ENCODE assay signal across 1 cellular context in the genomic region with DNA sequence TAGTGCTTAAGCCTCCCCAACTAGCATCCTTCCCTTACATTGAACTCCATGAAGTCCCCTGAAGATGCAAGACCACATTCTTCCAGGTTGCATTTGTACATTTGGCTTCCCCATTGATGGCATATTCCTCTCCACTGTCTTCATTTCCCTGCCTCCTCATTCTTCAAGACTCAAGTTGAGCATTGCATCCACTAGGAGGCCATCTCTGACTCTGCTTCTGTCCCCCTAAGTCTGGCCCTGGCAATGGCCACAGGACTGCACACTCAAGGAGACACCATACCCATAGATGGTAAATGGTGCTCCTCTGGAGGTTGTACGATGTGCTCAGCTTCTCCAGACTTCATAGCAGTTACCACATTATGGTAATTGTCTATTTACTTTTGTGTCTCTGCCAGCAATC.
TF ChIP-seq lines count a peak whose summit lies in the region.

No MANE protein-coding gene starts in this region.

TF ChIP-seq in HepG2, 621 proteins besides CTCF, POLR2A, EP300 and RAD21 (continued from another document):
- TF ChIP-seq, protein P1, sequence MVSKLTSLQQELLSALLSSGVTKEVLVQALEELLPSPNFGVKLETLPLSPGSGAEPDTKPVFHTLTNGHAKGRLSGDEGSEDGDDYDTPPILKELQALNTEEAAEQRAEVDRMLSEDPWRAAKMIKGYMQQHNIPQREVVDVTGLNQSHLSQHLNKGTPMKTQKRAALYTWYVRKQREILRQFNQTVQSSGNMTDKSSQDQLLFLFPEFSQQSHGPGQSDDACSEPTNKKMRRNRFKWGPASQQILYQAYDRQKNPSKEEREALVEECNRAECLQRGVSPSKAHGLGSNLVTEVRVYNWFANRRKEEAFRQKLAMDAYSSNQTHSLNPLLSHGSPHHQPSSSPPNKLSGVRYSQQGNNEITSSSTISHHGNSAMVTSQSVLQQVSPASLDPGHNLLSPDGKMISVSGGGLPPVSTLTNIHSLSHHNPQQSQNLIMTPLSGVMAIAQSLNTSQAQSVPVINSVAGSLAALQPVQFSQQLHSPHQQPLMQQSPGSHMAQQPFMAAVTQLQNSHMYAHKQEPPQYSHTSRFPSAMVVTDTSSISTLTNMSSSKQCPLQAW (CRISPR knock-in tag; IDR thresholded peaks at IDR 0.05): no peak
- TF ChIP-seq ZKSCAN5 (CRISPR knock-in tag; IDR thresholded peaks at IDR 0.05) (no peak), ZFP90 (CRISPR knock-in tag; IDR thresholded peaks at IDR 0.05; ENCODE audit: borderline replicate concordance) (no peak), GATAD2A (CRISPR knock-in tag; IDR thresholded peaks at IDR 0.05) (no peak), PITX1 (CRISPR knock-in tag; IDR thresholded peaks at IDR 0.05) (no peak), ADNP (CRISPR knock-in tag; IDR thresholded peaks at IDR 0.05) (no peak)
- TF ChIP-seq, protein P2, sequence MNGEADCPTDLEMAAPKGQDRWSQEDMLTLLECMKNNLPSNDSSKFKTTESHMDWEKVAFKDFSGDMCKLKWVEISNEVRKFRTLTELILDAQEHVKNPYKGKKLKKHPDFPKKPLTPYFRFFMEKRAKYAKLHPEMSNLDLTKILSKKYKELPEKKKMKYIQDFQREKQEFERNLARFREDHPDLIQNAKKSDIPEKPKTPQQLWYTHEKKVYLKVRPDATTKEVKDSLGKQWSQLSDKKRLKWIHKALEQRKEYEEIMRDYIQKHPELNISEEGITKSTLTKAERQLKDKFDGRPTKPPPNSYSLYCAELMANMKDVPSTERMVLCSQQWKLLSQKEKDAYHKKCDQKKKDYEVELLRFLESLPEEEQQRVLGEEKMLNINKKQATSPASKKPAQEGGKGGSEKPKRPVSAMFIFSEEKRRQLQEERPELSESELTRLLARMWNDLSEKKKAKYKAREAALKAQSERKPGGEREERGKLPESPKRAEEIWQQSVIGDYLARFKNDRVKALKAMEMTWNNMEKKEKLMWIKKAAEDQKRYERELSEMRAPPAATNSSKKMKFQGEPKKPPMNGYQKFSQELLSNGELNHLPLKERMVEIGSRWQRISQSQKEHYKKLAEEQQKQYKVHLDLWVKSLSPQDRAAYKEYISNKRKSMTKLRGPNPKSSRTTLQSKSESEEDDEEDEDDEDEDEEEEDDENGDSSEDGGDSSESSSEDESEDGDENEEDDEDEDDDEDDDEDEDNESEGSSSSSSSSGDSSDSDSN (CRISPR knock-in tag; IDR thresholded peaks at IDR 0.05): no peak
